7 cellular contexts compared by ENCODE assay signal in genomic region chr10:114771749-114772148, GRCh38.
"Had no signal": no experiment of that assay in that cellular context is flagged by ENCODE, and none has a peak within 500 bp of the region (broad histone marks: within the 10 kb centered on the region; RNA-seq: fewer than 3 reads in every experiment).

No MANE protein-coding gene starts in this region.

- H3K4me3 Mint-ChIP-seq: IgD-negative memory B cell had no signal

- H3K36me3 ChIP-seq: HAP-1 had no signal

- H3K4me3 ChIP-seq: GM23248, HAP-1 had no signal

- H3K9ac ChIP-seq: GM23248 had no signal

- H3K27ac ChIP-seq: GM23248, HL-60 had no signal

- DNase-seq: GM23248, GOT3, H7 had no signal

- H3K9me3 ChIP-seq: HAP-1 had no signal

- ATAC-seq: HepG2 had no signal

- H3K36me3 Mint-ChIP-seq: IgD-negative memory B cell had no signal

- H3K4me1 ChIP-seq: HAP-1 had no signal

- H2AFZ ChIP-seq: GM23248 had no signal

- H3K9me3 Mint-ChIP-seq: IgD-negative memory B cell had no signal
